ENCODE assay signal across 15 cellular contexts in genomic region chr1:183551924-183552323, GRCh38. TPM values are rescaled to one million over a fixed set of nuclear protein-coding genes. Genes with fewer than 3 reads are reported as not detected.
DNase-seq lines count a peak whose midpoint lies in the region; ATAC-seq and TF ChIP-seq lines count a peak whose summit lies in the region.
"Had no signal": no experiment of that assay in that cellular context is flagged by ENCODE, and none has a peak within 500 bp of the region (broad histone marks: within the 10 kb centered on the region; RNA-seq: fewer than 3 reads in every experiment).

No MANE protein-coding gene starts in this region.

- H3K4me3 Mint-ChIP-seq in activated naive CD8-positive, alpha-beta T cell, result no peak overlapping the region
- H3K4me3 Mint-ChIP-seq in activated naive CD8-positive, alpha-beta T cell treated with anti-CD3 and anti-CD28 coated beads, Interleukin-2, amount 50 U/mL, for 24 hours, result no peak overlapping the region
- no peak overlapping the region for H3K4me3 Mint-ChIP-seq in H9
- peak overlapping the region; percentile 47 for H3K4me3 Mint-ChIP-seq in glutamatergic neuron (ENCODE audit: unreplicated experiment)
- no peak overlapping the region for H3K4me3 Mint-ChIP-seq in stimulated activated effector memory CD8-positive, alpha-beta T cell treated with anti-CD3 and anti-CD28 coated beads, Interleukin-12 subunit alpha, Interleukin-12 subunit beta, amount 100 ng/mL, for 72 hours

- H3K4me1 Mint-ChIP-seq in activated naive CD8-positive, alpha-beta T cell (ENCODE audit: low read depth), result no peaks in the 10 kb centered on the region
- no peaks in the 10 kb centered on the region for H3K4me1 Mint-ChIP-seq in activated naive CD8-positive, alpha-beta T cell treated with anti-CD3 and anti-CD28 coated beads, Interleukin-2, amount 50 U/mL, for 24 hours
- H3K4me1 Mint-ChIP-seq in H9 (peaks cover 16 to 21% of the 10 kb centered on the region in 2 experiments), glutamatergic neuron (ENCODE audit: low read depth, unreplicated experiment) (peaks cover 53% of the 10 kb centered on the region)
- H3K4me1 Mint-ChIP-seq in stimulated activated effector memory CD8-positive, alpha-beta T cell treated with anti-CD3 and anti-CD28 coated beads, Interleukin-12 subunit alpha, Interleukin-12 subunit beta, amount 100 ng/mL, for 72 hours, result no peaks in the 10 kb centered on the region

- H3K18ac ChIP-seq in H9 (ENCODE audit: insufficient read length, low read depth, low read length), result no peak overlapping the region

- H2BK15ac ChIP-seq in H9 (ENCODE audit: low read depth, low read length), result no peak overlapping the region

- H3K9me3 ChIP-seq in H9 (ENCODE audit: control insufficient read depth, low read depth, low read length), result no peaks in the 10 kb centered on the region
- H3K9me3 ChIP-seq: BLaER1 treated with 17β-estradiol and CSF1 and Interleukin-3, amounts not matched to agents 10 nM and 100 nM had no signal

- no peaks in the 10 kb centered on the region for H3K23me2 ChIP-seq in H9 (ENCODE audit: insufficient read length, low read depth, low read length, poor library complexity, severe bottlenecking)

- DNase-seq in activated naive CD8-positive, alpha-beta T cell treated with anti-CD3 and anti-CD28 coated beads, Interleukin-2, amount 50 U/mL, for 24 hours, result no peak
- DNase-seq in H9 (no peak), glutamatergic neuron (peak; percentile 63)
- no peak for DNase-seq in stimulated activated effector memory CD8-positive, alpha-beta T cell treated with anti-CD3 and anti-CD28 coated beads, Interleukin-12 subunit alpha, Interleukin-12 subunit beta, amount 100 ng/mL, for 72 hours (ENCODE audit: low spot score in 2 of 2)
- DNase-seq in stimulated activated CD4-positive, alpha-beta T cell treated with anti-CD3 and anti-CD28 coated beads, Interleukin-12 subunit alpha, Interleukin-12 subunit beta, amount 100 ng/mL, for 4 hours, result no peak
- DNase-seq in stimulated activated CD4-positive, alpha-beta T cell treated with anti-CD3 and anti-CD28 coated beads, Interleukin-4, amount 100 ng/mL, for 1 hour, result no peak
- DNase-seq: DMS 273 treated with DMSO at 0.1 percent for 48 hours, GDM1, GOT3, NCI-H1092, NCI-H2107, NCI-H446, NCI-H69 had no signal

- no peak overlapping the region for H2BK20ac ChIP-seq in H9 (ENCODE audit: low read depth, low read length, poor library complexity, severe bottlenecking)

- H4K5ac ChIP-seq in H9 (ENCODE audit: insufficient read length, low read depth, low read length), result peak overlapping the region; percentile 36

- H4K91ac ChIP-seq in H9 (ENCODE audit: insufficient read length, low read depth, low read length), result no peak overlapping the region

- H3K4me1 ChIP-seq in H9 (ENCODE audit: insufficient read depth, low read length), result no peaks in the 10 kb centered on the region; the same call in 1 of the 2 replicates

- ATAC-seq in activated naive CD8-positive, alpha-beta T cell treated with anti-CD3 and anti-CD28 coated beads, Interleukin-2, amount 50 U/mL, for 24 hours, result no peak
- no peak for ATAC-seq in stimulated activated effector memory CD8-positive, alpha-beta T cell treated with anti-CD3 and anti-CD28 coated beads, Interleukin-12 subunit alpha, Interleukin-12 subunit beta, amount 100 ng/mL, for 72 hours

- H3K79me2 ChIP-seq in H9 (ENCODE audit: insufficient read depth, low read length), result no peaks in the 10 kb centered on the region

- no peak overlapping the region for H3K4ac ChIP-seq in H9 (ENCODE audit: low read depth, low read length)

- no peak overlapping the region for H3K9ac ChIP-seq in H9 (ENCODE audit: extremely low read depth, insufficient read length, low read length)

- no peaks in the 10 kb centered on the region for H3K9me3 Mint-ChIP-seq in activated naive CD8-positive, alpha-beta T cell (ENCODE audit: low read depth)
- no peaks in the 10 kb centered on the region for H3K9me3 Mint-ChIP-seq in activated naive CD8-positive, alpha-beta T cell treated with anti-CD3 and anti-CD28 coated beads, Interleukin-2, amount 50 U/mL, for 24 hours
- H3K9me3 Mint-ChIP-seq in H9 (no peaks in the 10 kb centered on the region), glutamatergic neuron (ENCODE audit: unreplicated experiment) (peaks cover 9% of the 10 kb centered on the region)
- no peaks in the 10 kb centered on the region for H3K9me3 Mint-ChIP-seq in stimulated activated effector memory CD8-positive, alpha-beta T cell treated with anti-CD3 and anti-CD28 coated beads, Interleukin-12 subunit alpha, Interleukin-12 subunit beta, amount 100 ng/mL, for 72 hours

- H3K14ac ChIP-seq in H9 (ENCODE audit: insufficient read depth, low read length), result no peak overlapping the region

- H2BK12ac ChIP-seq in H9 (ENCODE audit: insufficient read length, low read depth, low read length), result no peak overlapping the region

- no peak overlapping the region for H2BK120ac ChIP-seq in H9 (ENCODE audit: low read depth, low read length, poor library complexity, severe bottlenecking)

- no peak overlapping the region for H2BK5ac ChIP-seq in H9 (ENCODE audit: insufficient read length, low read length)

- H2AFZ ChIP-seq in H9 (ENCODE audit: low read length), result no peak overlapping the region

- no peaks in the 10 kb centered on the region for H3K27me3 ChIP-seq in H9 (ENCODE audit: insufficient read depth, low read length)
- H3K27me3 ChIP-seq: BLaER1 treated with 17β-estradiol and CSF1 and Interleukin-3, amounts not matched to agents 10 nM and 100 nM had no signal

- H3K4me2 ChIP-seq in H9 (ENCODE audit: insufficient read depth, insufficient read length, low read length), result no peak overlapping the region
- H3K4me2 ChIP-seq: BLaER1 treated with 17β-estradiol and CSF1 and Interleukin-3, amounts not matched to agents 10 nM and 100 nM had no signal

- WGBS in H9 (ENCODE audit: extremely low coverage, insufficient read length, low lambda C conversion rate), result no CpG with 5 or more reads among the region's 9 CpGs

- TF ChIP-seq CTCF in H9 (conservative IDR thresholded peaks at IDR 0.05) (no peak; the same call in 2 of the 3 replicates), glutamatergic neuron (IDR thresholded peaks at IDR 0.05; ENCODE audit: partially characterized antibody, unreplicated experiment) (no peak)

- H3K36me3 Mint-ChIP-seq in activated naive CD8-positive, alpha-beta T cell, result peaks cover 4% of the 10 kb centered on the region
- H3K36me3 Mint-ChIP-seq in activated naive CD8-positive, alpha-beta T cell treated with anti-CD3 and anti-CD28 coated beads, Interleukin-2, amount 50 U/mL, for 24 hours (ENCODE audit: low read depth), result peaks cover 35% of the 10 kb centered on the region
- H3K36me3 Mint-ChIP-seq in H9 (ENCODE audit: insufficient read depth in 1 of 3, low read depth in 3 of 3) (peaks cover 28 to 77% (median 62%) of the 10 kb centered on the region in 3 experiments; a peak in 6 of 7 replicates), glutamatergic neuron (ENCODE audit: unreplicated experiment) (no peaks in the 10 kb centered on the region)
- H3K36me3 Mint-ChIP-seq in stimulated activated effector memory CD8-positive, alpha-beta T cell treated with anti-CD3 and anti-CD28 coated beads, Interleukin-12 subunit alpha, Interleukin-12 subunit beta, amount 100 ng/mL, for 72 hours, result peaks cover 89% of the 10 kb centered on the region

- no peak overlapping the region for H3K56ac ChIP-seq in H9 (ENCODE audit: insufficient read length, low read depth, low read length)

- no peak overlapping the region for H2AK5ac ChIP-seq in H9 (ENCODE audit: insufficient read length, low read length)

- no peak overlapping the region for H3T11ph ChIP-seq in H9 (ENCODE audit: low read length)

- no peaks in the 10 kb centered on the region for H3K79me1 ChIP-seq in H9 (ENCODE audit: insufficient read depth, low read depth, low read length, poor library complexity, severe bottlenecking)

- peak overlapping the region; percentile 70 for H3K27ac Mint-ChIP-seq in activated naive CD8-positive, alpha-beta T cell
- H3K27ac Mint-ChIP-seq in activated naive CD8-positive, alpha-beta T cell treated with anti-CD3 and anti-CD28 coated beads, Interleukin-2, amount 50 U/mL, for 24 hours, result no peak overlapping the region
- 0 out of 7 replicates have a peak overlapping the region, but pooled peaks of 1 of the 3 experiments have one; percentile 66 for H3K27ac Mint-ChIP-seq in H9
- H3K27ac Mint-ChIP-seq in glutamatergic neuron (ENCODE audit: unreplicated experiment), result peak overlapping the region; percentile 92
- H3K27ac Mint-ChIP-seq in stimulated activated effector memory CD8-positive, alpha-beta T cell treated with anti-CD3 and anti-CD28 coated beads, Interleukin-12 subunit alpha, Interleukin-12 subunit beta, amount 100 ng/mL, for 72 hours, result peak overlapping the region; percentile 42

- no peak overlapping the region for H4K8ac ChIP-seq in H9 (replicated peaks; ENCODE audit: insufficient read length, low read depth, low read length)

- H4K20me1 ChIP-seq in H9 (ENCODE audit: control insufficient read depth, insufficient read depth, insufficient read length), result no peaks in the 10 kb centered on the region

- no peak overlapping the region for H3K27ac ChIP-seq in H9 (ENCODE audit: insufficient read length, low read depth, low read length)
- H3K27ac ChIP-seq: BLaER1 treated with 17β-estradiol and CSF1 and Interleukin-3, amounts not matched to agents 10 nM and 100 nM had no signal

- no peaks in the 10 kb centered on the region for H3K27me3 Mint-ChIP-seq in activated naive CD8-positive, alpha-beta T cell
- no peaks in the 10 kb centered on the region for H3K27me3 Mint-ChIP-seq in activated naive CD8-positive, alpha-beta T cell treated with anti-CD3 and anti-CD28 coated beads, Interleukin-2, amount 50 U/mL, for 24 hours
- H3K27me3 Mint-ChIP-seq in H9 (ENCODE audit: low read depth) (no peaks in the 10 kb centered on the region), glutamatergic neuron (ENCODE audit: unreplicated experiment) (peaks cover 5% of the 10 kb centered on the region)

- H3K23ac ChIP-seq in H9 (ENCODE audit: insufficient read length, low read depth, low read length), result no peak overlapping the region

RNA-seq across cellular contexts. Expression of gene NCF2, which starts 38.3 kb away (rescaled TPM):
- total RNA-seq in H9 (2021), result not detected in 2 replicates
- not detected for total RNA-seq in glutamatergic neuron (ENCODE audit: unreplicated experiment)
